Comparison of ENCODE assay signal across 18 cellular contexts in the genomic region with DNA sequence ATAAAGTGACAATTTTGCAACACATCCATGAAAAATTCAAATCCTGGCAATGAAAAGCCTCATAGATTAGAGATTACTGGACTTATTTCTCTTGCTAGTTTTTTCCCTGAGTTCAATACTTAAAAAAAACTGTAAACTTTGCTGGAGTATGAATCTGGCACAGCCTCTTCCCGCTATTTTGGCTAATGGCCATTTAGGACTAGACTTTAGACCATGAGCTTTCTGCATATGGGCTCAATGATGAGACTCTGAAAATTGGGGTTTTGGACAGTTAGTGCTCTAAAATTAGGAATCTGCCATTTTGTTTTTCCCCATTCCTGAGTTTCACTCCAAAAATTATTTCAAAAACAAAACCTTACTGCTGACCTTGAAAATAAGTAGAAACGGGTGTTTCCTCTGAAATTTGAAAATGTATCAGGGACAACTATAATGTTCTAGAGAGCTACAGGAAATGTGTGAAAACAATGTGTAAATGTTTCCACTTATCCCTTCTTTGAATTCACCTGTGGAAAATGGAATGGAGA.
A peak's percentile ranks its signal among the peaks of the same experiment; 100 is the strongest.
DNase-seq lines count a peak whose midpoint lies in the region; ATAC-seq, FAIRE-seq and TF ChIP-seq lines count a peak whose summit lies in the region.
"Had no signal": no experiment of that assay in that cellular context is flagged by ENCODE, and none has a peak within 500 bp of the region (broad histone marks: within the 10 kb centered on the region; RNA-seq: fewer than 3 reads in every experiment).

No MANE protein-coding gene starts in this region.

- H3K9ac ChIP-seq in liver (ENCODE audit: low read depth in 1 of 2, low read length in 2 of 2) (no peak overlapping the region), HepG2 (ENCODE audit: insufficient read depth, low read depth, low read length) (no peak overlapping the region), K562 (ENCODE audit: insufficient read depth in 1 of 2, low read depth in 2 of 2, low read length in 2 of 2) (no peak overlapping the region)

- CTCF ChIA-PET in HepG2 (lab: Yijun Ruan, JAX; ENCODE audit: low intra/inter-chr PET ratio, low total read pairs) (no interaction called here), K562 (lab: Yijun Ruan, JAX; ENCODE audit: low intra/inter-chr PET ratio) (no interaction called here)

- no peaks in the 10 kb centered on the region for H3K9me1 ChIP-seq in K562 (ENCODE audit: control insufficient read depth, insufficient read depth, low read length)

- no peaks in the 10 kb centered on the region for H3K9me3 ChIP-seq in liver (ENCODE audit: control insufficient read depth in 4 of 4, low read length in 3 of 4)
- no peaks in the 10 kb centered on the region for H3K9me3 ChIP-seq in HepG2 (ENCODE audit: low read length)
- H3K9me3 ChIP-seq in K562 (replicated peaks; ENCODE audit: control insufficient read depth, insufficient read depth, low read depth, low read length): no peaks in the 10 kb centered on the region
- H3K9me3 ChIP-seq in right lobe of liver: no peaks in the 10 kb centered on the region
- H3K9me3 ChIP-seq: A549, Caco-2 had no signal

- DNase-seq in HepG2 (ENCODE audit: low spot score) (no peak), K562 (ENCODE audit: extremely low read depth in 1 of 4, low spot score in 3 of 4) (no peak), right lobe of liver (no peak), GM10266 (ENCODE audit: extremely low spot score) (no peak), NCI-H748 (lab: John Stamatoyannopoulos, UW; ENCODE audit: unreplicated experiment) (no peak), T-helper 2 cell (no peak)
- DNase-seq: AML-193; Caco-2; CD4-positive, alpha-beta T cell; DMS153; DMS79; GDM1; HCEC 1CT had no signal

- intact Hi-C loops in HepG2 (cut with micrococcal nuclease; ENCODE audit: unreplicated experiment): no loop called here
- intact Hi-C loops in K562 (cut with micrococcal nuclease): no loop called here
- intact Hi-C loops in right lobe of liver (cut with DNase I): no loop called here

- TF ChIP-seq EP300 in HepG2 (IDR thresholded peaks at IDR 0.05; ENCODE audit: low read depth in 2 of 2, low read length in 2 of 2) (no peak), HepG2 (CRISPR knock-in tag; IDR thresholded peaks at IDR 0.05; ENCODE audit: borderline replicate concordance) (no peak), K562 (IDR thresholded peaks at IDR 0.05; ENCODE audit: low read length) (no peak)

- no peak overlapping the region for H3K4me3 ChIP-seq in liver (ENCODE audit: low read depth in 1 of 3, low read length in 3 of 3)
- no peak overlapping the region for H3K4me3 ChIP-seq in HepG2 (replicated peaks in 1 of 3; ENCODE audit: insufficient read depth in 1 of 3, low read depth in 2 of 3, low read length in 3 of 3)
- no peak overlapping the region for H3K4me3 ChIP-seq in K562
- no peak overlapping the region for H3K4me3 ChIP-seq in right lobe of liver
- H3K4me3 ChIP-seq: A549, GM12878 had no signal

- H3K27ac ChIP-seq in liver (ENCODE audit: low read depth in 1 of 2, low read length in 2 of 2): no peak overlapping the region
- no peak overlapping the region for H3K27ac ChIP-seq in HepG2 (ENCODE audit: extremely low read length, insufficient read depth, low read length)
- no peak overlapping the region for H3K27ac ChIP-seq in K562 (ENCODE audit: extremely low read depth, low read depth, low read length)
- no peak overlapping the region for H3K27ac ChIP-seq in right lobe of liver
- H3K27ac ChIP-seq: 22Rv1, A549, C4-2B had no signal

- no peaks in the 10 kb centered on the region for H3K79me2 ChIP-seq in HepG2 (ENCODE audit: insufficient read depth, low read length)
- no peaks in the 10 kb centered on the region for H3K79me2 ChIP-seq in K562 (ENCODE audit: control insufficient read depth, insufficient read depth, low read length)

- H3K36me3 ChIP-seq in liver (ENCODE audit: control insufficient read depth in 4 of 4, insufficient read depth in 3 of 4, low read depth in 1 of 4, low read length in 3 of 4): no peaks in the 10 kb centered on the region
- H3K36me3 ChIP-seq in HepG2 (replicated peaks in 1 of 2; ENCODE audit: control insufficient read depth in 1 of 2, insufficient read depth in 2 of 2, low read length in 2 of 2): no peaks in the 10 kb centered on the region
- no peaks in the 10 kb centered on the region for H3K36me3 ChIP-seq in K562 (ENCODE audit: control insufficient read depth, insufficient read depth, low read length)
- no peaks in the 10 kb centered on the region for H3K36me3 ChIP-seq in right lobe of liver

- H3K27me3 ChIP-seq in liver (ENCODE audit: control insufficient read depth in 4 of 4, insufficient read depth in 4 of 4, low read length in 3 of 4) (no peaks in the 10 kb centered on the region), HepG2 (ENCODE audit: control insufficient read depth in 1 of 2, insufficient read depth in 2 of 2, low read length in 2 of 2) (no peaks in the 10 kb centered on the region), K562 (ENCODE audit: control insufficient read depth in 2 of 2, insufficient read depth in 2 of 2, low read length in 2 of 2) (no peaks in the 10 kb centered on the region), right lobe of liver (no peaks in the 10 kb centered on the region)

- no peak for FAIRE-seq in HepG2 (lab: Jason Lieb, UNC)
- FAIRE-seq in K562 (lab: Jason Lieb, UNC): no peak
- FAIRE-seq: A549, GM12878 had no signal

- TF ChIP-seq CTCF in liver (IDR thresholded peaks at IDR 0.05; ENCODE audit: low read depth, low read length, missing input control) (no peak), HepG2 (CRISPR knock-in tag; IDR thresholded peaks at IDR 0.05) (no peak), K562 (IDR thresholded peaks at IDR 0.05 in 2 of 3, conservative IDR thresholded peaks at IDR 0.05 in 1 of 3; ENCODE audit: insufficient read depth in 2 of 3, low read depth in 1 of 3, low read length in 3 of 3) (no peak), right lobe of liver (IDR thresholded peaks at IDR 0.05) (no peak), GM10266 (IDR thresholded peaks at IDR 0.05; ENCODE audit: control insufficient read depth, insufficient read depth, low read depth, missing control alignments) (no peak)

- TF ChIP-seq POLR2A in HepG2 (IDR thresholded peaks at IDR 0.05; ENCODE audit: insufficient read depth in 1 of 2, low read depth in 2 of 2, low read length in 2 of 2): no peak
- TF ChIP-seq POLR2A in K562 (conservative IDR thresholded peaks at IDR 0.05): no peak
- TF ChIP-seq POLR2A in right lobe of liver (IDR thresholded peaks at IDR 0.05): no peak

- TF ChIP-seq RAD21 in liver (IDR thresholded peaks at IDR 0.05) (no peak), HepG2 (CRISPR knock-in tag; IDR thresholded peaks at IDR 0.05) (no peak), K562 (CRISPR knock-in tag; conservative IDR thresholded peaks at IDR 0.05 in 1 of 2, IDR thresholded peaks at IDR 0.05 in 1 of 2) (no peak)

- H3K4me2 ChIP-seq in HepG2 (ENCODE audit: low read depth, low read length) (no peak overlapping the region), K562 (ENCODE audit: insufficient read depth, low read length) (no peak overlapping the region)
- H3K4me2 ChIP-seq: A549 had no signal

- ATAC-seq in HepG2 (no peak), K562 (no peak), right lobe of liver (peak; percentile 59 to 95 (median 72))
- ATAC-seq: A549, GM12878 had no signal

- H2AFZ ChIP-seq in HepG2 (ENCODE audit: low read length): no peak overlapping the region
- H2AFZ ChIP-seq in K562 (ENCODE audit: low read depth, low read length): peak overlapping the region; percentile 38; the same call in 1 of the 2 replicates

- in situ Hi-C loops in HepG2 (cut with HindIII; ENCODE audit: extremely low pct_ligation_motif_present, low pct_unique_long_range_greater_than_20kb): no loop called here
- in situ Hi-C loops in K562 (cut with MboI): no loop called here

- H4K20me1 ChIP-seq in HepG2 (ENCODE audit: insufficient read depth, low read length): no peaks in the 10 kb centered on the region
- no peaks in the 10 kb centered on the region for H4K20me1 ChIP-seq in K562 (replicated peaks; ENCODE audit: control insufficient read depth, insufficient read depth, low read length)

- POLR2A ChIA-PET in HepG2 (lab: Yijun Ruan, JAX): no interaction called here
- POLR2A ChIA-PET in K562 (lab: Yijun Ruan, JAX): no interaction called here

- WGBS in liver: 52% methylated on average over 2 of the region's 2 CpGs
- 2% methylated on average over 2 of the region's 2 CpGs for WGBS in HepG2 (ENCODE audit: low lambda C conversion rate)
- WGBS in K562 (ENCODE audit: insufficient coverage, low coverage, missing lambda C conversion rate): 13% methylated on average over 2 of the region's 2 CpGs
- 41% methylated on average over 2 of the region's 2 CpGs for WGBS in right lobe of liver (ENCODE audit: insufficient coverage, low coverage, low lambda C conversion rate, missing lambda C conversion rate)

- BruUV-seq in HepG2 (replicated peaks; lab: Mats Ljungman, UMichigan) (no TSS peak), K562 (replicated peaks; lab: Mats Ljungman, UMichigan) (no TSS peak)

- H3K4me1 ChIP-seq in liver (ENCODE audit: control insufficient read depth in 4 of 4, insufficient read depth in 4 of 4, low read length in 3 of 4) (peaks cover 0 to 9% (median 1%) of the 10 kb centered on the region in 4 donors), HepG2 (ENCODE audit: insufficient read depth, low read length) (no peaks in the 10 kb centered on the region), K562 (replicated peaks in 1 of 2; ENCODE audit: control insufficient read depth in 2 of 2, insufficient read depth in 2 of 2, low read length in 2 of 2) (no peaks in the 10 kb centered on the region), right lobe of liver (no peaks in the 10 kb centered on the region)
- H3K4me1 ChIP-seq: A549, Caco-2 had no signal

TF ChIP-seq in liver, 16 proteins besides CTCF, POLR2A, EP300 and RAD21 (continues in another document):
- TF ChIP-seq TAF1 (conservative IDR thresholded peaks at IDR 0.05): no peak
- TF ChIP-seq, protein P1, sequence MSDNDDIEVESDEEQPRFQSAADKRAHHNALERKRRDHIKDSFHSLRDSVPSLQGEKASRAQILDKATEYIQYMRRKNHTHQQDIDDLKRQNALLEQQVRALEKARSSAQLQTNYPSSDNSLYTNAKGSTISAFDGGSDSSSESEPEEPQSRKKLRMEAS (IDR thresholded peaks at IDR 0.05): no peak
- peak; percentile 28 for TF ChIP-seq YY1 (IDR thresholded peaks at IDR 0.05)

TF ChIP-seq in HepG2, 621 proteins besides CTCF, POLR2A, EP300 and RAD21 (continues in another document):
- TF ChIP-seq ZNF207 (IDR thresholded peaks at IDR 0.05; ENCODE audit: borderline replicate concordance): no peak
- TF ChIP-seq SRF (IDR thresholded peaks at IDR 0.05; ENCODE audit: low read depth, low read length): no peak
- TF ChIP-seq PLRG1 (conservative IDR thresholded peaks at IDR 0.05): no peak

TF ChIP-seq in K562, 482 proteins besides CTCF, POLR2A, EP300 and RAD21 (continues in another document):
- TF ChIP-seq PML (IDR thresholded peaks at IDR 0.05; ENCODE audit: low read length): no peak

Comparison
In these comparisons a context has a peak if more than half of its experiments do, and no peak if none do; other contexts are left out.
1. ATAC-seq: peak in right lobe of liver (4 of 4); none in HepG2 (single experiment) and K562 (single experiment).